10 cellular contexts compared by ENCODE assay signal in the genomic region with DNA sequence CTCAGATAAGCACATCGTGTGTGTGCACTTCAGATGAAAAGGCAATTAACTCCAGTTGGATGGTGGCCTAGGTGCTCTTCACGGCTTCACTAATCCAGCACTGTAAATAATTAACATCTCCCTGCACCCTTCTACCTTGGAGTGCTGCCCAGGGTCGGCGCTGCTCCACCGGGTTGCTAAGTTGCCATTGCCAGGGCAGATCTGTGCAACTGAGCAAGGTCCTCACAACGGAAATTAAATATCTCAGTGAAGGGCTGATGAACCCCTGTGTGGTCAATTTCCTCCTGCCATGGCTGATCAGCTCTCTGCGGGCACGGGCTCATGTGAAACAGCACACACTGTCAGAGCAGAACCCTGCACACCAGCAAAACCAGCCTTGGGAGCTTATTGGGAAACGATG.
DNase-seq lines count a peak whose midpoint lies in the region; ATAC-seq, FAIRE-seq and TF ChIP-seq lines count a peak whose summit lies in the region.
"Had no signal": no experiment of that assay in that cellular context is flagged by ENCODE, and none has a peak within 500 bp of the region (broad histone marks: within the 10 kb centered on the region; RNA-seq: fewer than 3 reads in every experiment).

No MANE protein-coding gene starts in this region.

- H3K9me3 ChIP-seq in astrocyte (ENCODE audit: insufficient read depth, low read depth, low read length), result no peaks in the 10 kb centered on the region
- H3K9me3 ChIP-seq in lower lobe of right lung, result no peaks in the 10 kb centered on the region
- H3K9me3 ChIP-seq in psoas muscle, result no peaks in the 10 kb centered on the region
- H3K9me3 ChIP-seq in endodermal cell (ENCODE audit: control insufficient read depth, low read length), result no peaks in the 10 kb centered on the region

- peak; percentile 97 for DNase-seq in COLO668 (lab: John Stamatoyannopoulos, UW; ENCODE audit: unreplicated experiment)
- peak; percentile 68 for DNase-seq in NCI-H187 treated with DMSO at 0.1 percent for 48 hours (lab: John Stamatoyannopoulos, UW)
- no peak for DNase-seq in astrocyte (ENCODE audit: low read depth)
- DNase-seq in lower lobe of right lung, result peak; percentile 82
- no peak for DNase-seq in psoas muscle
- DNase-seq in omental fat pad (ENCODE audit: low spot score), result no peak
- DNase-seq in endodermal cell, result no peak
- DNase-seq: glutamatergic neuron had no signal

- H3K36me3 Mint-ChIP-seq in astrocyte (ENCODE audit: low read depth, unreplicated experiment), result no peaks in the 10 kb centered on the region
- H3K36me3 Mint-ChIP-seq in endodermal cell (ENCODE audit: low read depth), result no peaks in the 10 kb centered on the region

- H3K9ac ChIP-seq in astrocyte (ENCODE audit: low read length), result no peak overlapping the region
- no peak overlapping the region for H3K9ac ChIP-seq in endodermal cell (ENCODE audit: extremely low read depth, low read length, poor library complexity, severe bottlenecking)

- ATAC-seq in lower lobe of right lung, result peak; percentile 82 to 92
- ATAC-seq in psoas muscle, result no peak
- no peak for ATAC-seq in omental fat pad (ENCODE audit: low FRiP score)
- no peak for ATAC-seq in HG02885 (IDR thresholded peaks at IDR 0.05; ENCODE audit: poor library complexity, unreplicated experiment)

- H3K9me3 Mint-ChIP-seq in astrocyte (ENCODE audit: unreplicated experiment), result no peaks in the 10 kb centered on the region
- no peaks in the 10 kb centered on the region for H3K9me3 Mint-ChIP-seq in endodermal cell

- no peak for FAIRE-seq in astrocyte (lab: Jason Lieb, UNC)

- H3K36me3 ChIP-seq in astrocyte (ENCODE audit: insufficient read depth, low read length) (no peaks in the 10 kb centered on the region), lower lobe of right lung (no peaks in the 10 kb centered on the region), psoas muscle (ENCODE audit: insufficient read depth in 1 of 2, low read depth in 1 of 2) (no peaks in the 10 kb centered on the region), endodermal cell (ENCODE audit: control insufficient read depth, insufficient read depth, low read length) (no peaks in the 10 kb centered on the region)

- H3K4me3 ChIP-seq in astrocyte (ENCODE audit: insufficient read depth, low read depth, low read length) (no peak overlapping the region), lower lobe of right lung (no peak overlapping the region), psoas muscle (no peak overlapping the region), endodermal cell (ENCODE audit: low read length) (no peak overlapping the region)
- H3K4me3 ChIP-seq: smooth muscle cell had no signal

- no peak overlapping the region for H3K4me3 Mint-ChIP-seq in astrocyte (ENCODE audit: unreplicated experiment)
- no peak overlapping the region for H3K4me3 Mint-ChIP-seq in endodermal cell

- WGBS in psoas muscle, 3 donors, result 35 to 51% (median 37%) methylated on average over 9 of the region's 9 CpGs
- 92 to 93% methylated on average over 8 to 9 of the region's 9 CpGs for WGBS in endodermal cell (ENCODE audit: insufficient coverage in 1 of 2, insufficient read length in 1 of 2), 2 experiments

- H3K27ac ChIP-seq in astrocyte (ENCODE audit: low read depth, low read length) (no peak overlapping the region), lower lobe of right lung (peak overlapping the region; percentile 63), psoas muscle (no peak overlapping the region), endodermal cell (ENCODE audit: low read depth, low read length) (no peak overlapping the region)

- peak overlapping the region; percentile 22 for H2AFZ ChIP-seq in astrocyte (ENCODE audit: low read depth, low read length)

- intact Hi-C loops in lower lobe of right lung (cut with DNase I) (no loop called here), psoas muscle (cut with DNase I) (no loop called here)

- TF ChIP-seq CTCF in astrocyte (IDR thresholded peaks at IDR 0.05; ENCODE audit: insufficient read depth, low read depth, low read length) (no peak), lower lobe of right lung (IDR thresholded peaks at IDR 0.05) (no peak), psoas muscle (IDR thresholded peaks at IDR 0.05) (no peak), omental fat pad (IDR thresholded peaks at IDR 0.05) (no peak), endodermal cell (conservative IDR thresholded peaks at IDR 0.05) (no peak)

- no peaks in the 10 kb centered on the region for H3K79me2 ChIP-seq in astrocyte (ENCODE audit: insufficient read depth, low read length)

- no peaks in the 10 kb centered on the region for H4K20me1 ChIP-seq in astrocyte (ENCODE audit: insufficient read depth, low read length)

- H3K27me3 Mint-ChIP-seq in astrocyte (ENCODE audit: low read depth, unreplicated experiment) (no peaks in the 10 kb centered on the region), endodermal cell (ENCODE audit: insufficient read depth) (no peaks in the 10 kb centered on the region)

- no peaks in the 10 kb centered on the region for H3K27me3 ChIP-seq in astrocyte (ENCODE audit: insufficient read depth, low read length)
- no peaks in the 10 kb centered on the region for H3K27me3 ChIP-seq in lower lobe of right lung (ENCODE audit: low read depth)
- H3K27me3 ChIP-seq in psoas muscle (ENCODE audit: insufficient read depth in 3 of 3, low read length in 2 of 3), result peaks cover 0 to 3% (median 0%) of the 10 kb centered on the region in 3 donors
- H3K27me3 ChIP-seq in endodermal cell (ENCODE audit: control insufficient read depth, insufficient read depth, low read length, poor library complexity, severe bottlenecking), result no peaks in the 10 kb centered on the region

- H3K4me1 ChIP-seq in astrocyte (ENCODE audit: insufficient read depth, low read length), result no peaks in the 10 kb centered on the region
- H3K4me1 ChIP-seq in lower lobe of right lung, result peaks cover 24% of the 10 kb centered on the region
- H3K4me1 ChIP-seq in psoas muscle, result no peaks in the 10 kb centered on the region
- peaks cover 4% of the 10 kb centered on the region for H3K4me1 ChIP-seq in endodermal cell (ENCODE audit: control insufficient read depth, insufficient read depth, low read length)

- no peak overlapping the region for H3K4me2 ChIP-seq in astrocyte (ENCODE audit: low read length)
- H3K4me2 ChIP-seq: smooth muscle cell had no signal

- H3K27ac Mint-ChIP-seq in astrocyte (ENCODE audit: unreplicated experiment), result no peak overlapping the region
- no peak overlapping the region for H3K27ac Mint-ChIP-seq in endodermal cell

- no peaks in the 10 kb centered on the region for H3K4me1 Mint-ChIP-seq in astrocyte (ENCODE audit: low read depth, unreplicated experiment)
- H3K4me1 Mint-ChIP-seq in endodermal cell, result peaks cover 13% of the 10 kb centered on the region

Comparison
In these comparisons a context has a peak if more than half of its experiments do, and no peak if none do; other contexts are left out.
1. DNase-seq: peak in COLO668 (single experiment), NCI-H187 treated with DMSO at 0.1 percent for 48 hours (single experiment) and lower lobe of right lung (single experiment); none in astrocyte (single experiment), psoas muscle (0 of 2), omental fat pad (single experiment) and endodermal cell (single experiment).
2. ATAC-seq: peak in lower lobe of right lung (2 of 2); none in psoas muscle (0 of 4), omental fat pad (single experiment) and HG02885 (single experiment).